Comparison of ENCODE assay signal across 8 cellular contexts in the genomic region with DNA sequence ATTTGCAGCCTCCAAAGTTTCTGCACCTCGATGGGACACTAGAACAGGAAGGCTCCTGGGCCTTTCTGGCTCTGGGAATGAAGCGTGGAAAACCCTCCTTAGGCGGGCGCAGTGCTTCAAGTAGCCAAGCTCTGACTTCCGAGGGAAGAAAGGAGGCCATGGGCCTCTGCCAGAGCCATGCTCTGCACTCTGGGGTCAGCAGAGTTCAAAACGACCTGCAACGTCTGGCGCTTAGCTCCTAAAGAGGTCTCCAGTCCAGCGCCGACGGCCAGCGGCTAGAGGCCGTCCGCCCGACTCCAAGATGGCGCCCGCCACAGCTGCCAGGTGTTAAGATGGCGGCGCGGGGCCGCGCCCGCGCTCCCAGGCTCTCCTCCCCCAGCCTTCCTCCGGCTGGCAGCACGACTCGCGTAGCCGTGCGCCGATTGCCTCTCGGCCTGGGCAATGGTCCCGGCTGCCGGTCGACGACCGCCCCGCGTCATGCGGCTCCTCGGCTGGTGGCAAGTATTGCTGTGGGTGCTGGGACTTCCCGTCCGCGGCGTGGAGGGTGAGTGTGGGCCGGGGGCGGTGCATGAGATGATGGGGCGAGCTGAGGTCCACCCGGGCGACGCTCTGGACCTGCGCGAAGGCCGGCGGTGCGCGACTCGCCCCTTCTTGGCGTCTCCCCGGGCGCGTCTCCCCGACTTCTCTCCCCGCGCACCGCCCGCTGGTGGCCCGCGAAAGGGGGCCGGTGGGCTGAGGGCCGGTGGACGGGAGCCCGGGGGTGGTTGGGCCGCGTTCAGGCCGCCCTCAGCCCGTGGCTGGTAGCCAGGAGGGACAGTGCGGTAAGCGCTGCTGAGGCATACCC. TPM values are rescaled to one million over a fixed set of nuclear protein-coding genes. Genes with fewer than 3 reads are reported as not detected.
A peak's percentile ranks its signal among the peaks of the same experiment; 100 is the strongest.
DNase-seq lines count a peak whose midpoint lies in the region; ATAC-seq, FAIRE-seq and TF ChIP-seq lines count a peak whose summit lies in the region.

A gene with protein sequence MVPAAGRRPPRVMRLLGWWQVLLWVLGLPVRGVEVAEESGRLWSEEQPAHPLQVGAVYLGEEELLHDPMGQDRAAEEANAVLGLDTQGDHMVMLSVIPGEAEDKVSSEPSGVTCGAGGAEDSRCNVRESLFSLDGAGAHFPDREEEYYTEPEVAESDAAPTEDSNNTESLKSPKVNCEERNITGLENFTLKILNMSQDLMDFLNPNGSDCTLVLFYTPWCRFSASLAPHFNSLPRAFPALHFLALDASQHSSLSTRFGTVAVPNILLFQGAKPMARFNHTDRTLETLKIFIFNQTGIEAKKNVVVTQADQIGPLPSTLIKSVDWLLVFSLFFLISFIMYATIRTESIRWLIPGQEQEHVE (plus strand): TSS at position 385 of the 844 bp plus-strand sequence. CDS start 57 bp downstream, at position 442.

- TF ChIP-seq CTCF in kidney (IDR thresholded peaks at IDR 0.05; ENCODE audit: borderline replicate concordance, extremely low read depth, insufficient read depth): no peak

- FAIRE-seq in kidney (lab: Jason Lieb, UNC): no peak

- H3K4me3 ChIP-seq in ACC112 (ENCODE audit: low read depth, low read length): peak within 1 kb of the TSS; percentile 90
- peak within 1 kb of the TSS; percentile 68 to 92 for H3K4me3 ChIP-seq in kidney (ENCODE audit: low read length in 2 of 2)

- intact Hi-C loops in kidney (cut with DNase I): no loop called here

- H3K27ac ChIP-seq in ACC112 (ENCODE audit: low read depth, low read length) (peak within 1 kb of the TSS; percentile 93), kidney (ENCODE audit: low read depth in 2 of 2, low read length in 2 of 2) (peak within 1 kb of the TSS; percentile 92)

- DNase-seq in NCI-H226 (peak; percentile 82), cerebellar cortex (ENCODE audit: low spot score) (peak; percentile 85), kidney (peak; percentile 95)
- DNase-seq in activated CD4-positive, CD25-positive, alpha-beta regulatory T cell treated with anti-CD3 and anti-CD28 coated beads, Interleukin-2, amount 50 U/mL, for 72 hours: peak; percentile 85
- peak; percentile 86 for DNase-seq in stimulated activated CD4-positive, alpha-beta T cell treated with anti-CD3 and anti-CD28 coated beads, Interleukin-15, amount 100 ng/mL, for 24 hours

- H2AFZ ChIP-seq in ACC112 (ENCODE audit: low read length, unreplicated experiment): peak within 1 kb of the TSS; percentile 99

- peak within 1 kb of the TSS; percentile 72 to 87 for H3K9ac ChIP-seq in kidney (ENCODE audit: low read length in 2 of 2)

- H3K4me1 ChIP-seq in ACC112 (ENCODE audit: control insufficient read depth, insufficient read depth, low read length, unreplicated experiment): peaks cover 12% of the 10 kb centered on the region
- peaks cover 0 to 4% of the 10 kb centered on the region in 2 donors for H3K4me1 ChIP-seq in kidney (ENCODE audit: control insufficient read depth in 1 of 2, insufficient read depth in 1 of 2, low read depth in 1 of 2, low read length in 2 of 2)

- H3K36me3 ChIP-seq in ACC112 (ENCODE audit: insufficient read depth, low read length) (no peaks in the 10 kb centered on the region), kidney (ENCODE audit: control insufficient read depth in 1 of 2, insufficient read depth in 2 of 2, low read length in 2 of 2) (no peaks in the 10 kb centered on the region)

- peaks cover 29% of the 10 kb centered on the region for H3K79me2 ChIP-seq in ACC112 (ENCODE audit: control insufficient read depth, insufficient read depth, low read length, unreplicated experiment)

- ATAC-seq in GM18858 (IDR thresholded peaks at IDR 0.05; ENCODE audit: unreplicated experiment): peak; percentile 57
- peak; percentile 86 for ATAC-seq in HG03097 (IDR thresholded peaks at IDR 0.05; ENCODE audit: low FRiP score, unreplicated experiment)

- no peaks in the 10 kb centered on the region for H3K27me3 ChIP-seq in ACC112 (ENCODE audit: insufficient read depth, low read length)

- no peaks in the 10 kb centered on the region for H3K9me3 ChIP-seq in kidney (ENCODE audit: control insufficient read depth in 1 of 2, low read length in 2 of 2)

RNA-seq across cellular contexts. Expression of the gene that starts here (rescaled TPM):
- total RNA-seq in kidney: 78.0 TPM
- polyA plus RNA-seq in kidney (ENCODE audit: insufficient read depth, low read depth, low replicate concordance): 87.3 TPM

Comparison
In these comparisons a context has a peak if more than half of its experiments do, and no peak if none do; other contexts are left out.
1. Peak in every context shown above with its lines: DNase-seq, ATAC-seq, H3K4me3 ChIP-seq and H3K27ac ChIP-seq.